Comparison of ENCODE assay signal across 2 cellular contexts in the genomic region with DNA sequence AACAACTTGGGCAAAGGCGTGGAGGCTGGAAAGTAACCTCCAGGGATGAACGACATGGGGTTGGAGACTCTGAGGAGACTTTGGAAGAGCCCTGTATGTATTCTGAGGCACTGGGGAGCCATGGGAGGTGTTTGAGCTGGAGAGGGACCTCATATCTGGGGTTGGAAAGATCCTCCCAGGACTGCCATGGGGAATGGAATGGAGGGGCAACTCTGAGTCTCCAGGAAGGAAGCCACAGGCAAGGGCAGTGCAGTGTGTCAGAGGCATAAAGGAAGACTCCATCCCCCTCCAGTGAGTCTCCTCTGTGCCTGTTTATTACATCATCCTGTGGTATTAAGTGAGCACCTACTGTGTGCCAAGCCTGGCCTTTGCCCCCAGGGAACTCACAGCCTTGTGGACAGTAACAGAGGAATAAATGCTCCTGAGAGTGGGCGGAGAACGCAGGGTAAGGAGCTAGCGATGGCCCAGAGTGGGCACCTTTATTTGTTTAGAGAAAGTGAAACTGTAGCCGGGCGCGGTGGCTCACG.
TF ChIP-seq lines count a peak whose summit lies in the region.

No MANE protein-coding gene starts in this region.

TF ChIP-seq in SK-N-SH, 30 proteins besides CTCF, POLR2A, EP300 and RAD21 (continued from another document):
- TF ChIP-seq IRF3 (IDR thresholded peaks at IDR 0.05; ENCODE audit: low read depth, low read length), result no peak
- TF ChIP-seq ELF1 (IDR thresholded peaks at IDR 0.05), result no peak
- TF ChIP-seq USF2 (IDR thresholded peaks at IDR 0.05; ENCODE audit: borderline replicate concordance, low read depth, low read length), result no peak
- TF ChIP-seq RCOR1 (IDR thresholded peaks at IDR 0.05; ENCODE audit: low read length), result no peak
- TF ChIP-seq TAF1 (IDR thresholded peaks at IDR 0.05; ENCODE audit: borderline replicate concordance, low read depth, low read length), result no peak
- no peak for TF ChIP-seq MEF2A (IDR thresholded peaks at IDR 0.05; ENCODE audit: borderline replicate concordance, low read depth)
- no peak for TF ChIP-seq RFX5 (IDR thresholded peaks at IDR 0.05; ENCODE audit: low read length)
- TF ChIP-seq FOXJ3 (CRISPR knock-in tag; IDR thresholded peaks at IDR 0.05), result no peak
- TF ChIP-seq SMC3 (IDR thresholded peaks at IDR 0.05; ENCODE audit: low read depth, low read length), result no peak

TF ChIP-seq in SK-N-SH treated with all-trans-retinoic acid at 6 μM for 48 hours, 23 proteins besides CTCF, POLR2A, EP300 and RAD21 (continued from another document):
- no peak for TF ChIP-seq CREB5 (CRISPR knock-in tag; IDR thresholded peaks at IDR 0.05; ENCODE audit: low read depth)
- no peak for TF ChIP-seq TCF4 (CRISPR knock-in tag; IDR thresholded peaks at IDR 0.05; ENCODE audit: borderline replicate concordance)
TF ChIP-seq in SK-N-SH treated with all-trans-retinoic acid at 6 μM for 48 hours: peak in this region for 0.
